ENCODE assay signal across 8 cellular contexts in the genomic region with DNA sequence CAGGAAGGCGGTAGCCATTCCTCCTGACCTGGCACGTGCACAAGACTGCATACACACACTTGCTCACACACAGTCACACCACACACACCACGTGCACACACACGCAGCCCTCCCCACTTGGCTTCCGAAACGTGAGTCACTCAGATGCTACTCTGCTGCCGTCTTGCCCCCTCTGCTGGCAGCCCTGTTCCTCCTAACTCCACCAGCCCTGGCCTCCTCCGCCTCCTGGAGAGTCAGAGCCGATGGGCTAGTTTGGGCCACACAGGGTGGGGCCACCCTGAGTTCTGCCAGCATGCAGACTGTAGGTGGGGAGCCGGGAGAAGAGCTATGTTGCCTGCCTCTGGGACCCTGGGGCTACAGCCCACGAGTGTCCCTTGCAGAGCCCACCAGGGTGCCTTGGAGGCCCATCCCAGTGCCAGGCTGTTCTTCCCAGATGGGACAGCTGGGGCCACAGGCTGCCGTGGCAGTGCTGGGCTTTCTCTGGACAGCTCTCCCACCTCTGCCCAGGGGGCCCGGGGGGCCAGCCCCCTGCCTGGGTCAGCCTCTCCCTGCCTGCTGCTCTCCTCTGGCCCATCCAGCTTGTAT. TPM values are rescaled to one million over a fixed set of nuclear protein-coding genes. Genes with fewer than 3 reads are reported as not detected.
DNase-seq lines count a peak whose midpoint lies in the region; ATAC-seq and TF ChIP-seq lines count a peak whose summit lies in the region.

No MANE protein-coding gene starts in this region.

- H3K27me3 ChIP-seq in HL-60 (ENCODE audit: insufficient read depth, poor library complexity, severe bottlenecking) (no peaks in the 10 kb centered on the region), aorta (ENCODE audit: control insufficient read depth in 1 of 2, insufficient read depth in 2 of 2, low read length in 1 of 2) (no peaks in the 10 kb centered on the region)

- no peaks in the 10 kb centered on the region for H3K4me1 ChIP-seq in aorta (ENCODE audit: control insufficient read depth in 1 of 2, insufficient read depth in 2 of 2, low read length in 2 of 2)

- H3K9me3 Mint-ChIP-seq in nephron progenitor cell: no peaks in the 10 kb centered on the region

- DNase-seq in AG09319 (ENCODE audit: extremely low read depth, low read depth) (peak; percentile 81), HL-60 (ENCODE audit: low read depth in 1 of 2, low spot score in 1 of 2) (peak in 1 of 2 experiments; percentile 61), dermis blood vessel endothelial cell (peak; percentile 95), nephron progenitor cell (peak; percentile 49), aorta (peak; percentile 79 to 85), NCI-H774 (lab: John Stamatoyannopoulos, UW) (no peak)

- no peaks in the 10 kb centered on the region for H3K9me3 ChIP-seq in aorta (ENCODE audit: control insufficient read depth, low read length)

- ATAC-seq in aorta (ENCODE audit: low FRiP score) (peak; percentile 60), GM18868 (IDR thresholded peaks at IDR 0.05; ENCODE audit: unreplicated experiment) (no peak)

- no peak overlapping the region for H3K27ac ChIP-seq in HL-60 (replicated peaks)
- H3K27ac ChIP-seq in aorta (ENCODE audit: low read depth in 1 of 2, low read length in 2 of 2): no peak overlapping the region

- no peak overlapping the region for H3K4me3 ChIP-seq in HL-60 (replicated peaks; ENCODE audit: insufficient read depth, low read length)
- no peak overlapping the region for H3K4me3 ChIP-seq in WI38 (ENCODE audit: low read depth, low read length)
- no peak overlapping the region for H3K4me3 ChIP-seq in aorta (ENCODE audit: low read length in 2 of 2)

- peaks cover 61% of the 10 kb centered on the region for H3K4me1 Mint-ChIP-seq in nephron progenitor cell

- WGBS in aorta, 2 donors: 36 to 40% methylated on average over 13 of the region's 13 CpGs

- intact Hi-C loops in aorta (cut with DNase I): no loop called here

- peak; percentile 85 for TF ChIP-seq CTCF in AG09319 (IDR thresholded peaks at IDR 0.05; ENCODE audit: low read depth, low read length)
- TF ChIP-seq CTCF in HL-60 (IDR thresholded peaks at IDR 0.05; ENCODE audit: insufficient read depth, low read length): peak; percentile 31
- peak; percentile 72 for TF ChIP-seq CTCF in WI38 (IDR thresholded peaks at IDR 0.05; ENCODE audit: low read depth, low read length)
- TF ChIP-seq CTCF in nephron progenitor cell (IDR thresholded peaks at IDR 0.05): peak; percentile 42

- H3K27ac Mint-ChIP-seq in nephron progenitor cell: no peak overlapping the region

- peaks cover 34% of the 10 kb centered on the region for H3K36me3 Mint-ChIP-seq in nephron progenitor cell (ENCODE audit: low read depth)

- no peaks in the 10 kb centered on the region for H3K36me3 ChIP-seq in aorta (ENCODE audit: control insufficient read depth in 1 of 2, insufficient read depth in 2 of 2, low read length in 1 of 2)

- H3K27me3 Mint-ChIP-seq in nephron progenitor cell (ENCODE audit: low read depth, poor library complexity): peaks cover 2% of the 10 kb centered on the region

- peak overlapping the region; percentile 40 for H3K4me3 Mint-ChIP-seq in nephron progenitor cell

RNA-seq across cellular contexts. Expression of a gene that starts 12.1 kb away (rescaled TPM):
- 99.4 and 127 TPM in 2 replicates for total RNA-seq in dermis blood vessel endothelial cell
- total RNA-seq in aorta: 10 to 100 TPM; 45.5 to 45.8 TPM
- 100 to 1,000 TPM; 102 to 154 TPM for polyA plus RNA-seq in aorta

RNA-seq across cellular contexts. Expression of a gene that starts 19.5 kb away (rescaled TPM):
- total RNA-seq in dermis blood vessel endothelial cell: 116 and 361 TPM in 2 replicates
- total RNA-seq in aorta: 100 to 1,000 TPM; 207 to 220 TPM
- 1,000 to 10,000 TPM in 1 of 2 donors, 100 to 1,000 TPM in 1; 603 to 1,147 TPM for polyA plus RNA-seq in aorta

RNA-seq across cellular contexts. Expression of a gene that starts 28.3 kb away (rescaled TPM):
- 15.1 and 16.1 TPM in 2 replicates for total RNA-seq in dermis blood vessel endothelial cell
- 10 to 100 TPM; 29.1 to 29.8 TPM for total RNA-seq in aorta
- 10 to 100 TPM; 11.3 to 43.5 TPM for polyA plus RNA-seq in aorta

Comparison
In these comparisons a context has a peak if more than half of its experiments do, and no peak if none do; other contexts are left out.
1. CTCF ChIP-seq: peak in every context shown above with its lines; median percentile 85 in AG09319; 72 in WI38; 42 in nephron progenitor cell; 31 in HL-60.